ENCODE assay signal across 26 cellular contexts in genomic region chr5:126888180-126888579, GRCh38.
"Had no signal": no experiment of that assay in that cellular context is flagged by ENCODE, and none has a peak within 500 bp of the region (broad histone marks: within the 10 kb centered on the region; RNA-seq: fewer than 3 reads in every experiment).

No MANE protein-coding gene starts in this region.

- H3K4me3 Mint-ChIP-seq: activated CD4-positive, alpha-beta memory T cell treated with anti-CD3 and anti-CD28 coated beads for 36 hours; activated naive CD8-positive, alpha-beta T cell treated with anti-CD3 and anti-CD28 coated beads, Interleukin-2, amount 10 ng/mL, durations not matched to agents 7 days and 5 days; immature natural killer cell; nephron had no signal

- ATAC-seq: left lung had no signal

- H2AFZ ChIP-seq: hepatocyte had no signal

- H3K36me3 ChIP-seq: esophagus muscularis mucosa, left lung, neutrophil, ovary, prostate gland, spleen, thoracic aorta, upper lobe of left lung had no signal

- DNase-seq: activated CD4-positive, alpha-beta memory T cell treated with anti-CD3 and anti-CD28 coated beads for 36 hours; activated CD4-positive, alpha-beta T cell treated with anti-CD3 and anti-CD28 coated beads for 48 hours; activated naive CD4-positive, alpha-beta T cell treated with Interleukin-2 at 50 U/mL for 16 hours; activated naive CD8-positive, alpha-beta T cell treated with anti-CD3 and anti-CD28 coated beads, Interleukin-2, amount 10 ng/mL, durations not matched to agents 7 days and 5 days; activated T-cell treated with anti-CD3 and anti-CD28 coated beads, Interleukin-2, amount 50 U/mL, for 48 hours; amniotic stem cell; cerebellar nuclear complex; glutamatergic neuron; immature natural killer cell; kidney glomerular epithelial cell; left lung; midbrain; ovary; spleen; stimulated activated CD4-positive, alpha-beta T cell treated with anti-CD3 and anti-CD28 coated beads, Interleukin-4, amount 100 ng/mL, for 1 hour; stimulated activated naive CD4-positive, alpha-beta T cell treated with Interleukin-2 at 50 U/mL for 16 hours; T-helper 9 cell; upper lobe of left lung had no signal

- H3K27ac Mint-ChIP-seq: activated CD4-positive, alpha-beta memory T cell treated with anti-CD3 and anti-CD28 coated beads for 36 hours; activated naive CD8-positive, alpha-beta T cell treated with anti-CD3 and anti-CD28 coated beads, Interleukin-2, amount 10 ng/mL, durations not matched to agents 7 days and 5 days; immature natural killer cell; nephron had no signal

- H3K79me2 ChIP-seq: hepatocyte had no signal

- H3K4me3 ChIP-seq: coronary artery, esophagus muscularis mucosa, hepatocyte, left lung, lung, ovary, prostate gland, spleen, thoracic aorta, upper lobe of left lung had no signal

- H3K4me1 ChIP-seq: esophagus muscularis mucosa, left lung, prostate gland, spleen, upper lobe of left lung had no signal

- H3K27me3 ChIP-seq: esophagus muscularis mucosa, hepatocyte, left lung, neutrophil, ovary, spleen, upper lobe of left lung had no signal

- H3K9me3 ChIP-seq: esophagus muscularis mucosa, left lung, neutrophil, ovary, prostate gland, spleen, thoracic aorta, upper lobe of left lung had no signal

- H3K4me2 ChIP-seq: hepatocyte had no signal

- H3K4me1 Mint-ChIP-seq: activated naive CD8-positive, alpha-beta T cell treated with anti-CD3 and anti-CD28 coated beads, Interleukin-2, amount 10 ng/mL, durations not matched to agents 7 days and 5 days; immature natural killer cell had no signal

- H3K27me3 Mint-ChIP-seq: activated CD4-positive, alpha-beta memory T cell treated with anti-CD3 and anti-CD28 coated beads for 36 hours; activated naive CD8-positive, alpha-beta T cell treated with anti-CD3 and anti-CD28 coated beads, Interleukin-2, amount 10 ng/mL, durations not matched to agents 7 days and 5 days had no signal

- H3K9me3 Mint-ChIP-seq: activated CD4-positive, alpha-beta memory T cell treated with anti-CD3 and anti-CD28 coated beads for 36 hours; activated naive CD8-positive, alpha-beta T cell treated with anti-CD3 and anti-CD28 coated beads, Interleukin-2, amount 10 ng/mL, durations not matched to agents 7 days and 5 days; immature natural killer cell had no signal

- H3K27ac ChIP-seq: coronary artery, esophagus muscularis mucosa, hepatocyte, left lung, neutrophil, ovary, prostate gland, spleen, thoracic aorta, upper lobe of left lung had no signal

- H3K36me3 Mint-ChIP-seq: activated CD4-positive, alpha-beta memory T cell treated with anti-CD3 and anti-CD28 coated beads for 36 hours had no signal
